1 cellular context compared by ENCODE assay signal in the genomic region with DNA sequence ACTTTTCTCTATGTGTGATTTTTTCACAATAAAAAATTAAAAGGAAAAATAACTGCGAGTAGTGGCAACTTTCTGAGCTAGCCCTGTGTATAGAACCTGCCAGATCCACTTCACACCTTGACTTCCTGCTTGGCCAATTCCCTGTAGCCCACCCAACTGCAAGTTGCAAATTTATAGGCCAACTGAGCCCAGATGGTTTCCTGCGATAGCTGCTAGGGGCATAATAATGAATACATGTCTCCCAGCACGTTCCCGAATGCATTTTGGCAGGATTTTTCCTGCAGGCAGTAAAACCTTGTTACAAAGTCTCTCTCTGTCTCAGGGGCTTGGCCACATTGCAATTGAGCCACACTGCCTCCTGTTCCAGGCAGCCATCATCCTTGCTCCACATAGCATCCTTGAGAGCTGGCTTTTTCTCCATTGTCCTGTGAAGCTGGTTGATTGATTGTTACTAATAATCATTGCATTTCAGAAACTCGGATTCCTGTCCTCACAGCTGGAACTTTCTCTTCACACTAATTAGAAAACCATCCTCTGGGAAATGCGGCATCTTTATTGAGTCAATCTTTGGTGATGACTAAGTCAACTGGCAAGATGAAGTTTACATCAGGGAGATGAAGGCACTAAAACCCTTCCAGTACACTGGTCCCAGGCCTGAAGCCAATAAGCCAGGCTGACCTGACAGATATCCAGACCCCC.
TF ChIP-seq lines count a peak whose summit lies in the region.

No MANE protein-coding gene starts in this region.

TF ChIP-seq in K562, 482 proteins besides CTCF, POLR2A, EP300 and RAD21:
- no peak for TF ChIP-seq HOXB6 (CRISPR knock-in tag; IDR thresholded peaks at IDR 0.05; ENCODE audit: borderline replicate concordance)
- TF ChIP-seq LEF1 (IDR thresholded peaks at IDR 0.05), result no peak
- TF ChIP-seq DIDO1 (tag; IDR thresholded peaks at IDR 0.05; ENCODE audit: low read depth), result no peak
- TF ChIP-seq XRCC3 (IDR thresholded peaks at IDR 0.05), result no peak
- TF ChIP-seq LARP7 (IDR thresholded peaks at IDR 0.05), result no peak
- TF ChIP-seq NFIX (CRISPR knock-in tag; IDR thresholded peaks at IDR 0.05; ENCODE audit: low read depth), result no peak
- TF ChIP-seq DDX20 (tag; IDR thresholded peaks at IDR 0.05; ENCODE audit: low read depth), result no peak
- no peak for TF ChIP-seq NCOA2 (IDR thresholded peaks at IDR 0.05; ENCODE audit: partially characterized antibody in 2 of 2)
